In the genomic region with DNA sequence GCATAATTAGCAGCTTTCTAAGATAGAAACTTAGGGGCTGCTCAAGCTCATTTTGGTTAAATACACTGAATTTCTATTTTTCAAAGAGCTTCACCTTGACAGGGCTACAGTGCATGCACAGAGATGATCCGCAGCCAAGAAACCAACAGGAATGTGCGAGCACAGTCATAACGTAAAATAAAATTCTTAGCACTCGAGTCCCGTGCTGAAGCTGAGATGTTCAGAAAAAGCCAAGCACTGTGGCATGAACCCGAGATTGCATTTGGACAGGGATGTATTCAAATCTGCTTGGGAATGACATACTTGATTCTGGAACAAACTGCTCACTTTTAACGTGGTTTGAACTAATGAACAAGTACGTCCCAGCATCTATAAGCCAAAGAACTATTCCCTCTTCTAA, we compare ENCODE assay signal across 16 cellular contexts.
DNase-seq lines count a peak whose midpoint lies in the region; ATAC-seq and TF ChIP-seq lines count a peak whose summit lies in the region.
"Had no signal": no experiment of that assay in that cellular context is flagged by ENCODE, and none has a peak within 500 bp of the region (broad histone marks: within the 10 kb centered on the region; RNA-seq: fewer than 3 reads in every experiment).

No MANE protein-coding gene starts in this region.

- no peak for DNase-seq in CD4-positive, CD25-positive, alpha-beta regulatory T cell
- DNase-seq in astrocyte of the hippocampus (ENCODE audit: low read depth, low spot score) (peak; percentile 52), left ventricle myocardium superior (no peak), osteoblast (ENCODE audit: insufficient read length, low spot score, missing footprints) (no peak), NOMO-1 treated with dmso at 0.1 percent for 144 hours (lab: John Stamatoyannopoulos, UW; ENCODE audit: unreplicated experiment) (no peak), sciatic nerve (ENCODE audit: low spot score) (no peak)
- no peak for DNase-seq in activated T-cell treated with anti-CD3 and anti-CD28 coated beads, Interleukin-2, amount 50 U/mL, for 72 hours
- no peak for DNase-seq in activated CD4-positive, alpha-beta T cell treated with anti-CD3 and anti-CD28 coated beads, Interleukin-2, amount 50 U/mL, for 4 hours
- DNase-seq: activated CD4-positive, alpha-beta T cell treated with anti-CD3 and anti-CD28 coated beads, Interleukin-2, amount 10 ng/mL, durations not matched to agents 7 days and 5 days; foreskin fibroblast; NCI-H1436 treated with DMSO at 0.1 percent for 48 hours; NCI-H2171 treated with DMSO at 0.1 percent for 48 hours; Peyer's patch; stimulated activated naive CD8-positive, alpha-beta T cell treated with anti-CD3 and anti-CD28 coated beads, Interleukin-15, amount 100 ng/mL, for 72 hours had no signal

- H4K20me1 ChIP-seq in osteoblast (ENCODE audit: insufficient read depth, low read length) = no peaks in the 10 kb centered on the region

- no peak overlapping the region for H3K27ac ChIP-seq in CD4-positive, CD25-positive, alpha-beta regulatory T cell (ENCODE audit: insufficient read depth, low read length, poor library complexity, severe bottlenecking)
- peak overlapping the region; percentile 84 for H3K27ac ChIP-seq in osteoblast (ENCODE audit: low read depth, low read length)

- intact Hi-C loops in left ventricle myocardium superior (cut with micrococcal nuclease) (no loop called here), sciatic nerve (cut with DNase I) (no loop called here)

- TF ChIP-seq CTCF in osteoblast (IDR thresholded peaks at IDR 0.05; ENCODE audit: extremely low read depth, low read depth, low read length) = no peak

- H3K9me3 Mint-ChIP-seq in CD4-positive, CD25-positive, alpha-beta regulatory T cell = peaks cover 0 to 1% (median 0%) of the 10 kb centered on the region in 7 donors
- no peaks in the 10 kb centered on the region for H3K9me3 Mint-ChIP-seq in activated T-cell treated with anti-CD3 and anti-CD28 coated beads, Interleukin-2, amount 50 U/mL, for 72 hours
- H3K9me3 Mint-ChIP-seq: activated CD4-positive, alpha-beta T cell treated with anti-CD3 and anti-CD28 coated beads, Interleukin-2, amount 10 ng/mL, durations not matched to agents 7 days and 5 days; activated naive CD4-positive, alpha-beta T cell treated with anti-CD3 and anti-CD28 coated beads, Interleukin-2, amount 50 U/mL, for 72 hours; stimulated activated naive CD8-positive, alpha-beta T cell treated with anti-CD3 and anti-CD28 coated beads, Interleukin-15, amount 100 ng/mL, for 72 hours had no signal

- H3K4me3 ChIP-seq in CD4-positive, CD25-positive, alpha-beta regulatory T cell (ENCODE audit: low read depth, low read length) = no peak overlapping the region
- no peak overlapping the region for H3K4me3 ChIP-seq in osteoblast (ENCODE audit: insufficient read depth, low read length)

- peaks cover 18% of the 10 kb centered on the region for H3K36me3 ChIP-seq in CD4-positive, CD25-positive, alpha-beta regulatory T cell (ENCODE audit: control insufficient read depth, insufficient read depth, low read length)
- no peaks in the 10 kb centered on the region for H3K36me3 ChIP-seq in osteoblast (ENCODE audit: insufficient read depth, low read length)
- H3K36me3 ChIP-seq: Peyer's patch had no signal

- no peaks in the 10 kb centered on the region for H3K27me3 ChIP-seq in CD4-positive, CD25-positive, alpha-beta regulatory T cell (ENCODE audit: control insufficient read depth, insufficient read depth, low read length)
- H3K27me3 ChIP-seq in osteoblast (ENCODE audit: insufficient read depth, low read length) = no peaks in the 10 kb centered on the region
- H3K27me3 ChIP-seq: Peyer's patch had no signal

- H3K4me2 ChIP-seq in osteoblast (ENCODE audit: insufficient read depth, low read length) = peak overlapping the region; percentile 70

- H3K4me1 ChIP-seq in CD4-positive, CD25-positive, alpha-beta regulatory T cell (ENCODE audit: control insufficient read depth, insufficient read depth, low read length, poor library complexity, severe bottlenecking) = peaks cover 8% of the 10 kb centered on the region
- H3K4me1 ChIP-seq in osteoblast (ENCODE audit: insufficient read depth, low read length) = peaks cover 54% of the 10 kb centered on the region

- H3K9me3 ChIP-seq in CD4-positive, CD25-positive, alpha-beta regulatory T cell (ENCODE audit: control insufficient read depth in 2 of 2, low read length in 2 of 2) = no peaks in the 10 kb centered on the region
- no peaks in the 10 kb centered on the region for H3K9me3 ChIP-seq in osteoblast (ENCODE audit: low read depth, low read length)
- H3K9me3 ChIP-seq: Peyer's patch had no signal

- no peak overlapping the region for H2AFZ ChIP-seq in osteoblast (ENCODE audit: low read length)

- peaks cover 43% of the 10 kb centered on the region for H3K36me3 Mint-ChIP-seq in CD4-positive, CD25-positive, alpha-beta regulatory T cell
- H3K36me3 Mint-ChIP-seq in activated T-cell treated with anti-CD3 and anti-CD28 coated beads, Interleukin-2, amount 50 U/mL, for 72 hours (ENCODE audit: insufficient read depth in 2 of 2) = peaks cover 0 to 3% of the 10 kb centered on the region in 2 donors

- no peak overlapping the region for H3K4me3 Mint-ChIP-seq in CD4-positive, CD25-positive, alpha-beta regulatory T cell
- no peak overlapping the region for H3K4me3 Mint-ChIP-seq in activated T-cell treated with anti-CD3 and anti-CD28 coated beads, Interleukin-2, amount 50 U/mL, for 72 hours
- H3K4me3 Mint-ChIP-seq: activated CD4-positive, alpha-beta T cell treated with anti-CD3 and anti-CD28 coated beads, Interleukin-2, amount 10 ng/mL, durations not matched to agents 7 days and 5 days; stimulated activated naive CD8-positive, alpha-beta T cell treated with anti-CD3 and anti-CD28 coated beads, Interleukin-15, amount 100 ng/mL, for 72 hours had no signal

- H3K79me2 ChIP-seq in osteoblast (ENCODE audit: insufficient read depth, low read length) = peaks cover 54% of the 10 kb centered on the region

- peak overlapping the region in 2 of 3 donors; percentile 80 to 86 for H3K27ac Mint-ChIP-seq in CD4-positive, CD25-positive, alpha-beta regulatory T cell
- no peak overlapping the region for H3K27ac Mint-ChIP-seq in activated T-cell treated with anti-CD3 and anti-CD28 coated beads, Interleukin-2, amount 50 U/mL, for 72 hours
- H3K27ac Mint-ChIP-seq: activated CD4-positive, alpha-beta T cell treated with anti-CD3 and anti-CD28 coated beads, Interleukin-2, amount 10 ng/mL, durations not matched to agents 7 days and 5 days; stimulated activated naive CD8-positive, alpha-beta T cell treated with anti-CD3 and anti-CD28 coated beads, Interleukin-15, amount 100 ng/mL, for 72 hours had no signal

- peaks cover 29 to 82% (median 49%) of the 10 kb centered on the region in 4 donors for H3K4me1 Mint-ChIP-seq in CD4-positive, CD25-positive, alpha-beta regulatory T cell
- H3K4me1 Mint-ChIP-seq in activated T-cell treated with anti-CD3 and anti-CD28 coated beads, Interleukin-2, amount 50 U/mL, for 72 hours (ENCODE audit: low read depth) = peaks cover 63% of the 10 kb centered on the region
- H3K4me1 Mint-ChIP-seq: activated CD4-positive, alpha-beta T cell treated with anti-CD3 and anti-CD28 coated beads, Interleukin-2, amount 10 ng/mL, durations not matched to agents 7 days and 5 days had no signal

- no peaks in the 10 kb centered on the region for H3K27me3 Mint-ChIP-seq in CD4-positive, CD25-positive, alpha-beta regulatory T cell
- H3K27me3 Mint-ChIP-seq in activated T-cell treated with anti-CD3 and anti-CD28 coated beads, Interleukin-2, amount 50 U/mL, for 72 hours (ENCODE audit: low read depth) = no peaks in the 10 kb centered on the region
- H3K27me3 Mint-ChIP-seq: activated CD4-positive, alpha-beta T cell treated with anti-CD3 and anti-CD28 coated beads, Interleukin-2, amount 10 ng/mL, durations not matched to agents 7 days and 5 days; stimulated activated naive CD8-positive, alpha-beta T cell treated with anti-CD3 and anti-CD28 coated beads, Interleukin-15, amount 100 ng/mL, for 72 hours had no signal

- ATAC-seq in CD4-positive, CD25-positive, alpha-beta regulatory T cell (ENCODE audit: low read depth in 2 of 2) = no peak
- ATAC-seq in left ventricle myocardium superior (peak; percentile 38), sciatic nerve (no peak)
- ATAC-seq in activated T-cell treated with anti-CD3 and anti-CD28 coated beads, Interleukin-2, amount 50 U/mL, for 72 hours (replicated peaks in 1 of 2) = no peak
- ATAC-seq: activated naive CD4-positive, alpha-beta T cell treated with anti-CD3 and anti-CD28 coated beads, Interleukin-2, amount 50 U/mL, for 72 hours; SK-N-SH treated with all-trans-retinoic acid at 6 μM for 48 hours; stimulated activated naive CD8-positive, alpha-beta T cell treated with anti-CD3 and anti-CD28 coated beads, Interleukin-15, amount 100 ng/mL, for 72 hours had no signal
